18 cellular contexts compared by ENCODE assay signal in genomic region chr12:14164266-14164665, GRCh38.
DNase-seq lines count a peak whose midpoint lies in the region; ATAC-seq, FAIRE-seq and TF ChIP-seq lines count a peak whose summit lies in the region.
"Had no signal": no experiment of that assay in that cellular context is flagged by ENCODE, and none has a peak within 500 bp of the region (broad histone marks: within the 10 kb centered on the region; RNA-seq: fewer than 3 reads in every experiment).

No MANE protein-coding gene starts in this region.

- no peak overlapping the region for H3K9ac ChIP-seq in BLaER1
- H3K9ac ChIP-seq in Karpas-422 (ENCODE audit: low read length), result no peak overlapping the region

- no peaks in the 10 kb centered on the region for H3K9me2 ChIP-seq in Karpas-422 (replicated peaks; ENCODE audit: insufficient read depth, low read length)

- H3K27me3 ChIP-seq in BLaER1 (no peaks in the 10 kb centered on the region), Karpas-422 (ENCODE audit: low read length) (no peaks in the 10 kb centered on the region)

- peaks cover 5% of the 10 kb centered on the region; the same call in 1 of the 2 replicates for H3K4me1 ChIP-seq in BLaER1
- peaks cover 43% of the 10 kb centered on the region for H3K4me1 ChIP-seq in Karpas-422 (ENCODE audit: low read length)
- H3K4me1 ChIP-seq: A549, HAP-1 had no signal

- peak; percentile 32 for FAIRE-seq in urothelium cell line (lab: Jason Lieb, UNC)
- FAIRE-seq: A549, GM12892, H1, K562 had no signal

- no peaks in the 10 kb centered on the region for H3K9me3 ChIP-seq in BLaER1
- H3K9me3 ChIP-seq in Karpas-422 (ENCODE audit: low read length), result no peaks in the 10 kb centered on the region
- H3K9me3 ChIP-seq: A549, HAP-1 had no signal

- H3K36me3 ChIP-seq in BLaER1 (no peaks in the 10 kb centered on the region), Karpas-422 (ENCODE audit: insufficient read depth, low read length) (no peaks in the 10 kb centered on the region)
- H3K36me3 ChIP-seq: HAP-1 had no signal

- H4K20me1 ChIP-seq in BLaER1 (no peaks in the 10 kb centered on the region), Karpas-422 (ENCODE audit: insufficient read depth, low read depth, low read length) (no peaks in the 10 kb centered on the region)

- H2AFZ ChIP-seq in Karpas-422 (ENCODE audit: low read length), result no peak overlapping the region

- intact Hi-C loops in posterior cingulate gyrus (cut with DNase I), result no loop called here

- H3K4me3 ChIP-seq in BLaER1, result no peak overlapping the region
- H3K4me3 ChIP-seq in Karpas-422 (ENCODE audit: low read length), result no peak overlapping the region
- no peak overlapping the region for H3K4me3 ChIP-seq in epithelial cell of esophagus (ENCODE audit: low read length)
- H3K4me3 ChIP-seq: A549, HAP-1, K562 had no signal

- H3K27ac ChIP-seq in BLaER1 (no peak overlapping the region), Karpas-422 (ENCODE audit: low read length) (peak overlapping the region; percentile 47; the same call in 1 of the 2 replicates)
- H3K27ac ChIP-seq: A549, HL-60 had no signal

- TF ChIP-seq CTCF in epithelial cell of esophagus (IDR thresholded peaks at IDR 0.05; ENCODE audit: insufficient read depth, low read depth, low read length, missing control alignments), result no peak

- H3K4me2 ChIP-seq in BLaER1 (0 out of 2 replicates have a peak overlapping the region, but pooled peaks have one; percentile 3), Karpas-422 (ENCODE audit: low read depth, low read length, poor library complexity, severe bottlenecking) (no peak overlapping the region)
- H3K4me2 ChIP-seq: A549 had no signal

- no peaks in the 10 kb centered on the region for H3K79me2 ChIP-seq in Karpas-422 (ENCODE audit: low read length)

- DNase-seq in Karpas-422, result no peak
- DNase-seq in epithelial cell of esophagus (ENCODE audit: low read depth), result peak; percentile 49
- DNase-seq in urothelium cell line (ENCODE audit: low spot score), result no peak
- DNase-seq in posterior cingulate gyrus, result no peak
- DNase-seq: C1 segment of cervical spinal cord; Calu3; CD4-positive, alpha-beta T cell; DMS 273 treated with DMSO at 0.1 percent for 48 hours; GDM1 had no signal

- no peak for ATAC-seq in HG02798 (IDR thresholded peaks at IDR 0.05; ENCODE audit: poor library complexity, unreplicated experiment)
- ATAC-seq in HG03469 (IDR thresholded peaks at IDR 0.05; ENCODE audit: unreplicated experiment), result no peak
- ATAC-seq: A549, K562 had no signal
